In the genomic region with DNA sequence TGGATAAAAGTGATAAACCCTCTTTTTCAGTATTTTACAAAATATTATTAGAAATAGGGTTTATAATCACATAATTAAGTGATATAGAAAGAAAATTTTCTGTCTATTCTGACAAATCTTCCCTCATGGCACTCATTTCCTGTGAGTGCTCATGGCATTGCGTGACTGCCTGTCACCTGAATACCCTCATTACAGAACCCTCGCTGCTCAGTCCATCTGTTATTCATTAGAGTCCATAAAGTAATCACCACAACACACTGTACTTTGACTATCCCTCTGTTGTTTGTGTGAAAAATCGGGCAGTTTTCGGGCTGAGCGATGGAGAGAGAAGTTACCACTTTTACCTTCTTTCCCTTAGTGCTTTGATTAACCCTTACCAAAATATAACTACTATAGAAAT, we compare ENCODE assay signal across 22 cellular contexts.
DNase-seq lines count a peak whose midpoint lies in the region; ATAC-seq lines count a peak whose summit lies in the region.
"Had no signal": no experiment of that assay in that cellular context is flagged by ENCODE, and none has a peak within 500 bp of the region (broad histone marks: within the 10 kb centered on the region; RNA-seq: fewer than 3 reads in every experiment).

No MANE protein-coding gene starts in this region.

- no peaks in the 10 kb centered on the region for H3K9me3 ChIP-seq in neuronal stem cell (replicated peaks in 1 of 2; ENCODE audit: control insufficient read depth in 2 of 2, insufficient read depth in 1 of 2, low read depth in 1 of 2, low read length in 2 of 2)
- H3K9me3 ChIP-seq: HAP-1, neutrophil, tibial artery had no signal

- no peak overlapping the region for H3K4me2 ChIP-seq in neuronal stem cell (ENCODE audit: insufficient read depth, low read length, poor library complexity, severe bottlenecking)
- H3K4me2 ChIP-seq: KMS-11 had no signal

- no peak for ATAC-seq in HG02840 (IDR thresholded peaks at IDR 0.05; ENCODE audit: low FRiP score, unreplicated experiment)
- ATAC-seq: activated T-helper 17 cell treated with anti-CD3 and anti-CD28 coated beads, Interleukin-2, amount 50 U/mL, for 72 hours had no signal

- H3K4me1 ChIP-seq in neuronal stem cell (ENCODE audit: control insufficient read depth in 2 of 2, insufficient read depth in 1 of 2, low read depth in 1 of 2, low read length in 2 of 2): no peaks in the 10 kb centered on the region
- H3K4me1 ChIP-seq: HAP-1, tibial artery had no signal

- no peak overlapping the region for H3K18ac ChIP-seq in neuronal stem cell (ENCODE audit: low read length)

- H4K91ac ChIP-seq in neuronal stem cell (ENCODE audit: low read depth, low read length, poor library complexity): no peak overlapping the region

- peak overlapping the region; percentile 12 for H2AFZ ChIP-seq in neuronal stem cell (ENCODE audit: low read length)

- DNase-seq in G401 (ENCODE audit: low spot score) (peak; percentile 94), NCI-H2171 (lab: John Stamatoyannopoulos, UW) (peak; percentile 48), astrocyte of the hippocampus (ENCODE audit: low read depth, low spot score) (peak; percentile 5), neuronal stem cell (ENCODE audit: low spot score) (no peak), germinal center (ENCODE audit: low spot score) (no peak), NCI-H187 (lab: John Stamatoyannopoulos, UW) (no peak)
- DNase-seq: activated CD4-positive, alpha-beta T cell treated with anti-CD3 and anti-CD28 coated beads for 1 hour; CD4-positive, alpha-beta memory T cell; dermis blood vessel endothelial cell; DMS79; NCI-H1048; NCI-H2107; small intestine; stimulated activated naive CD4-positive, alpha-beta T cell treated with Interleukin-2 at 50 U/mL for 16 hours; SW 1271; tibial artery had no signal

- no peak overlapping the region for H4K8ac ChIP-seq in neuronal stem cell (ENCODE audit: low read depth, low read length)

- H2AK5ac ChIP-seq in neuronal stem cell (ENCODE audit: low read depth, low read length): no peak overlapping the region

- H3K4ac ChIP-seq in neuronal stem cell (ENCODE audit: low read length): no peak overlapping the region

- no CpG with 5 or more reads among the region's 5 CpGs for WGBS in neuronal stem cell (ENCODE audit: extremely low coverage in 2 of 2, insufficient read length in 2 of 2, insufficient replicate concordance in 1 of 2), 2 donors

- no peak overlapping the region for H2BK15ac ChIP-seq in neuronal stem cell (ENCODE audit: low read length)

- H3K9ac ChIP-seq in neuronal stem cell (ENCODE audit: low read depth, low read length, poor library complexity): no peak overlapping the region
- H3K9ac ChIP-seq: KMS-11 had no signal

- H3K4me3 ChIP-seq in neuronal stem cell (ENCODE audit: low read length in 2 of 2): no peak overlapping the region
- H3K4me3 ChIP-seq: HAP-1, lung, tibial artery had no signal

- in situ Hi-C loops in G401 (cut with HindIII; ENCODE audit: low sequenced_read_pairs): no loop called here

- no peak overlapping the region for H2BK5ac ChIP-seq in neuronal stem cell (ENCODE audit: low read length)

- no peaks in the 10 kb centered on the region for H3K36me3 ChIP-seq in neuronal stem cell (replicated peaks in 1 of 2; ENCODE audit: control insufficient read depth in 2 of 2, insufficient read depth in 2 of 2, low read length in 2 of 2)
- H3K36me3 ChIP-seq: HAP-1, neutrophil, tibial artery had no signal

- H3K27ac ChIP-seq in neuronal stem cell (replicated peaks; ENCODE audit: low read length): no peak overlapping the region
- H3K27ac ChIP-seq: KMS-11, neutrophil, tibial artery had no signal

- H2BK12ac ChIP-seq in neuronal stem cell (ENCODE audit: low read length): no peak overlapping the region

- H3K23ac ChIP-seq in neuronal stem cell (ENCODE audit: low read depth, low read length, poor library complexity): no peak overlapping the region

- H3K14ac ChIP-seq in neuronal stem cell (ENCODE audit: low read length): no peak overlapping the region

- no peaks in the 10 kb centered on the region for H3K79me1 ChIP-seq in neuronal stem cell (ENCODE audit: low read depth, low read length)

- no peaks in the 10 kb centered on the region for H3K27me3 ChIP-seq in neuronal stem cell (ENCODE audit: control insufficient read depth in 3 of 3, insufficient read depth in 3 of 3, low read depth in 1 of 3, low read length in 3 of 3)
- H3K27me3 ChIP-seq: neutrophil, tibial artery had no signal

- H2BK120ac ChIP-seq in neuronal stem cell (ENCODE audit: low read depth, low read length): no peak overlapping the region

Comparison
In these comparisons a context has a peak if more than half of its experiments do, and no peak if none do; other contexts are left out.
1. DNase-seq: peak in G401 (single experiment), NCI-H2171 (single experiment) and astrocyte of the hippocampus (single experiment); none in neuronal stem cell (single experiment), germinal center (single experiment) and NCI-H187 (0 of 2).